13 cellular contexts compared by ENCODE assay signal in genomic region chr11:123564225-123564624, GRCh38.
"Had no signal": no experiment of that assay in that cellular context is flagged by ENCODE, and none has a peak within 500 bp of the region (broad histone marks: within the 10 kb centered on the region; RNA-seq: fewer than 3 reads in every experiment).

No MANE protein-coding gene starts in this region.

- H3K27ac ChIP-seq: cardiac muscle cell, esophagus squamous epithelium, hepatocyte, tibial nerve, vagina had no signal

- H3K4me2 ChIP-seq: hepatocyte had no signal

- H3K9me3 Mint-ChIP-seq: activated CD4-positive, alpha-beta T cell treated with anti-CD3 and anti-CD28 coated beads, Interleukin-2, amount 10 ng/mL, durations not matched to agents 24 days and 14 days; activated naive CD4-positive, alpha-beta T cell treated with anti-CD3 and anti-CD28 coated beads, Interleukin-2, amount 10 ng/mL, durations not matched to agents 7 days and 5 days; naive B cell; stimulated activated naive B cell treated with anti-CD40 and anti-IgM and Interleukin-4, amounts not matched to agents 10 μg/mL and 1 μg/mL and 100 μg/mL, for 72 hours had no signal

- H3K27me3 Mint-ChIP-seq: activated CD4-positive, alpha-beta T cell treated with anti-CD3 and anti-CD28 coated beads, Interleukin-2, amount 10 ng/mL, durations not matched to agents 24 days and 14 days had no signal

- H3K9me3 ChIP-seq: esophagus squamous epithelium, tibial nerve, vagina had no signal

- H3K4me3 ChIP-seq: cardiac muscle cell, esophagus squamous epithelium, hepatocyte, tibial nerve, vagina had no signal

- H3K36me3 Mint-ChIP-seq: activated naive CD4-positive, alpha-beta T cell treated with anti-CD3 and anti-CD28 coated beads, Interleukin-2, amount 10 ng/mL, durations not matched to agents 7 days and 5 days; naive B cell; stimulated activated naive B cell treated with anti-CD40 and anti-IgM and Interleukin-4, amounts not matched to agents 10 μg/mL and 1 μg/mL and 100 μg/mL, for 72 hours had no signal

- H3K4me3 Mint-ChIP-seq: activated CD4-positive, alpha-beta T cell treated with anti-CD3 and anti-CD28 coated beads, Interleukin-2, amount 10 ng/mL, durations not matched to agents 24 days and 14 days; activated naive CD4-positive, alpha-beta T cell treated with anti-CD3 and anti-CD28 coated beads, Interleukin-2, amount 10 ng/mL, durations not matched to agents 7 days and 5 days; naive B cell; stimulated activated naive B cell treated with anti-CD40 and anti-IgM and Interleukin-4, amounts not matched to agents 10 μg/mL and 1 μg/mL and 100 μg/mL, for 72 hours had no signal

- DNase-seq: activated CD4-positive, alpha-beta T cell treated with anti-CD3 and anti-CD28 coated beads, Interleukin-2, amount 10 ng/mL, durations not matched to agents 24 days and 14 days; activated CD4-positive, CD25-positive, alpha-beta regulatory T cell; activated CD8-positive, alpha-beta memory T cell treated with anti-CD3 and anti-CD28 coated beads for 24 hours; activated naive CD4-positive, alpha-beta T cell treated with anti-CD3 and anti-CD28 coated beads, Interleukin-2, amount 10 ng/mL, durations not matched to agents 7 days and 5 days; esophagus squamous epithelium; naive B cell; stimulated activated CD4-positive, alpha-beta T cell treated with anti-CD3 and anti-CD28 coated beads, Interleukin-2, amount 100 ng/mL, for 48 hours; stimulated activated naive B cell treated with anti-CD40 and anti-IgM and Interleukin-4, amounts not matched to agents 10 μg/mL and 1 μg/mL and 100 μg/mL, for 72 hours; T-helper 2 cell had no signal

- H2AFZ ChIP-seq: hepatocyte had no signal

- ATAC-seq: stimulated activated naive B cell treated with anti-CD40 and anti-IgM and Interleukin-4, amounts not matched to agents 10 μg/mL and 1 μg/mL and 100 μg/mL, for 72 hours had no signal

- H3K27me3 ChIP-seq: cardiac muscle cell, esophagus squamous epithelium, hepatocyte, tibial nerve, vagina had no signal

- H3K27ac Mint-ChIP-seq: activated CD4-positive, alpha-beta T cell treated with anti-CD3 and anti-CD28 coated beads, Interleukin-2, amount 10 ng/mL, durations not matched to agents 24 days and 14 days; activated naive CD4-positive, alpha-beta T cell treated with anti-CD3 and anti-CD28 coated beads, Interleukin-2, amount 10 ng/mL, durations not matched to agents 7 days and 5 days; naive B cell; stimulated activated naive B cell treated with anti-CD40 and anti-IgM and Interleukin-4, amounts not matched to agents 10 μg/mL and 1 μg/mL and 100 μg/mL, for 72 hours had no signal

- H3K36me3 ChIP-seq: cardiac muscle cell, esophagus squamous epithelium, tibial nerve, vagina had no signal

- H3K79me2 ChIP-seq: hepatocyte had no signal
